12 cellular contexts compared by ENCODE assay signal in genomic region chr5:173802670-173803165, GRCh38.
DNase-seq lines count a peak whose midpoint lies in the region; ATAC-seq, FAIRE-seq and TF ChIP-seq lines count a peak whose summit lies in the region.
"Had no signal": no experiment of that assay in that cellular context is flagged by ENCODE, and none has a peak within 500 bp of the region (broad histone marks: within the 10 kb centered on the region; RNA-seq: fewer than 3 reads in every experiment).

No MANE protein-coding gene starts in this region.

- no peak overlapping the region for H2BK20ac ChIP-seq in H1 (ENCODE audit: low read length)

- H3K9me3 ChIP-seq in H1 (ENCODE audit: insufficient read depth in 2 of 2, low read depth in 1 of 2, low read length in 1 of 2) = peaks cover 0 to 6% of the 10 kb centered on the region in 2 experiments; a peak in 2 of 4 replicates
- peaks cover 5% of the 10 kb centered on the region for H3K9me3 ChIP-seq in mesenchymal stem cell (ENCODE audit: control insufficient read depth, low read length)

- H4K91ac ChIP-seq in H1 (replicated peaks; ENCODE audit: insufficient read length, low read length) (peak overlapping the region; percentile 37), mesenchymal stem cell (ENCODE audit: low read length) (no peak overlapping the region)

- H3K9ac ChIP-seq in H1 (replicated peaks in 1 of 4; ENCODE audit: extremely low read depth in 1 of 4, low read depth in 3 of 4, low read length in 3 of 4) = no peak overlapping the region
- H3K9ac ChIP-seq in mesenchymal stem cell (ENCODE audit: low read length) = no peak overlapping the region

- H3K4ac ChIP-seq in H1 (replicated peaks; ENCODE audit: insufficient read length, low read depth, low read length) (no peak overlapping the region), mesenchymal stem cell (ENCODE audit: low read depth in 1 of 2, low read length in 2 of 2) (no peak overlapping the region)

- TF ChIP-seq RAD21 in H1 (IDR thresholded peaks at IDR 0.05 in 1 of 2, conservative IDR thresholded peaks at IDR 0.05 in 1 of 2; ENCODE audit: low read depth in 2 of 2, low read length in 2 of 2) = no peak

- CTCF ChIA-PET in H1 (lab: Charles Lee; ENCODE audit: partially characterized antibody) = interaction anchor here (0.7 to 1.5 kb wide), 3 partner anchors 43 to 171 kb away, joined by 3 to 4 read pairs (median 3); no protein-coding TSS in a partner anchor

- H3K4me2 ChIP-seq in H1 (ENCODE audit: insufficient read depth in 1 of 2, low read depth in 2 of 2, low read length in 2 of 2) = no peak overlapping the region
- H3K4me2 ChIP-seq in mesenchymal stem cell (ENCODE audit: low read length, poor library complexity, severe bottlenecking) = no peak overlapping the region

- H4K20me1 ChIP-seq in H1 (replicated peaks in 1 of 2; ENCODE audit: control insufficient read depth in 1 of 2, insufficient read depth in 2 of 2, low read length in 2 of 2) = no peaks in the 10 kb centered on the region

- TF ChIP-seq CTCF in NB4 (IDR thresholded peaks at IDR 0.05; ENCODE audit: low read depth, low read length) = no peak
- TF ChIP-seq CTCF in H1 (IDR thresholded peaks at IDR 0.05; ENCODE audit: control extremely low read depth in 1 of 3, insufficient read depth in 1 of 3, low read depth in 1 of 3, low read length in 3 of 3) = no peak

- no peaks in the 10 kb centered on the region for H3K79me2 ChIP-seq in H1 (ENCODE audit: control insufficient read depth in 1 of 2, insufficient read depth in 2 of 2, low read length in 2 of 2)

- POLR2A ChIA-PET in H1 (lab: Charles Lee; ENCODE audit: partially characterized antibody) = interaction anchor here (1.4 kb wide), 1 partner anchor 22 kb away, joined by 3 read pairs; no protein-coding TSS in a partner anchor

- H2AK5ac ChIP-seq in H1 (ENCODE audit: low read depth, low read length) = no peak overlapping the region
- H2AK5ac ChIP-seq in mesenchymal stem cell (ENCODE audit: low read length, severe bottlenecking) = no peak overlapping the region

- ATAC-seq in HG03571 (IDR thresholded peaks at IDR 0.05; ENCODE audit: unreplicated experiment) (no peak), GM21390 (IDR thresholded peaks at IDR 0.05; ENCODE audit: unreplicated experiment) (no peak)

- H2BK12ac ChIP-seq in H1 (ENCODE audit: low read depth, low read length) (no peak overlapping the region), mesenchymal stem cell (ENCODE audit: low read length in 2 of 2) (no peak overlapping the region)

- H3K4me3 ChIP-seq in NB4 (ENCODE audit: low read depth, low read length) = peak overlapping the region; percentile 21
- H3K4me3 ChIP-seq in H1 (ENCODE audit: extremely low read depth in 1 of 4, insufficient read depth in 2 of 4, low read depth in 3 of 4, low read length in 4 of 4) = no peak overlapping the region
- no peak overlapping the region for H3K4me3 ChIP-seq in mesenchymal stem cell (ENCODE audit: insufficient read depth in 1 of 2, low read depth in 1 of 2, low read length in 2 of 2)

- no peak overlapping the region for H3K18ac ChIP-seq in H1 (ENCODE audit: extremely low read depth, low read length)
- H3K18ac ChIP-seq in mesenchymal stem cell (ENCODE audit: low read depth in 1 of 2, low read length in 2 of 2) = peak overlapping the region in 1 of 2 experiments; percentile 83

- no peaks in the 10 kb centered on the region for H3K79me1 ChIP-seq in H1 (ENCODE audit: low read depth, low read length)
- no peaks in the 10 kb centered on the region for H3K79me1 ChIP-seq in mesenchymal stem cell (replicated peaks; ENCODE audit: low read length, poor library complexity, severe bottlenecking)

- H3K56ac ChIP-seq in H1 (replicated peaks; ENCODE audit: insufficient read length, low read depth, low read length) = no peak overlapping the region

- H3K23me2 ChIP-seq in H1 (ENCODE audit: low read depth, low read length) = peaks cover 2% of the 10 kb centered on the region; the same call in 1 of the 2 replicates

- FAIRE-seq in H1 (lab: Jason Lieb, UNC) = no peak

- no peak overlapping the region for H2BK5ac ChIP-seq in H1 (ENCODE audit: low read depth, low read length)
- no peak overlapping the region for H2BK5ac ChIP-seq in mesenchymal stem cell (ENCODE audit: low read depth, low read length, poor library complexity, severe bottlenecking)

- WGBS in H1 (ENCODE audit: extremely low coverage in 1 of 2, insufficient coverage in 1 of 2, insufficient read length in 1 of 2, insufficient replicate concordance in 2 of 2, low coverage in 1 of 2, low lambda C conversion rate in 2 of 2, missing lambda C conversion rate in 1 of 2), 2 experiments = 87% methylated on average over 7 of the region's 7 CpGs; no CpG with 5 or more reads in 1 of the 2 experiments
- WGBS in mesenchymal stem cell = 76% methylated on average over 5 of the region's 7 CpGs

- H2BK120ac ChIP-seq in H1 (replicated peaks; ENCODE audit: low read depth, low read length) (no peak overlapping the region), mesenchymal stem cell (ENCODE audit: low read depth, low read length) (no peak overlapping the region)

- DNase-seq in AG20443 (ENCODE audit: low spot score) = peak; percentile 68
- DNase-seq in NB4 (ENCODE audit: low read depth) = peak; percentile 98
- DNase-seq in H1 (ENCODE audit: low read depth in 1 of 2, low spot score in 2 of 2) = no peak
- DNase-seq in mesenchymal stem cell = peak; percentile 45
- no peak for DNase-seq in activated CD8-positive, alpha-beta memory T cell treated with anti-CD3 and anti-CD28 coated beads for 24 hours
- DNase-seq in islet precursor cell = no peak
- DNase-seq: ACHN; KBM-7; NCI-H526; stimulated activated CD4-positive, alpha-beta T cell treated with anti-CD3 and anti-CD28 coated beads, Interleukin-4, amount 100 ng/mL, for 1 hour had no signal

- H2BK15ac ChIP-seq in H1 (ENCODE audit: low read length) (no peak overlapping the region), mesenchymal stem cell (ENCODE audit: low read depth, poor library complexity, severe bottlenecking) (no peak overlapping the region)

- TF ChIP-seq EP300 in H1 (IDR thresholded peaks at IDR 0.05; ENCODE audit: borderline replicate concordance in 1 of 2, low read depth in 2 of 2, low read length in 2 of 2) = no peak

- H3K27me3 ChIP-seq in H1 (replicated peaks in 1 of 4; ENCODE audit: control insufficient read depth in 3 of 4, extremely low read depth in 1 of 4, insufficient read depth in 3 of 4, low read length in 3 of 4) = no peaks in the 10 kb centered on the region
- peaks cover 0 to 4% of the 10 kb centered on the region in 2 experiments for H3K27me3 ChIP-seq in mesenchymal stem cell (ENCODE audit: control insufficient read depth in 1 of 2, insufficient read depth in 1 of 2, low read length in 2 of 2)

- no peak overlapping the region for H3K27ac ChIP-seq in H1 (ENCODE audit: low read depth, low read length)
- no peak overlapping the region for H3K27ac ChIP-seq in mesenchymal stem cell (ENCODE audit: low read length, poor library complexity, severe bottlenecking)

- H4K5ac ChIP-seq in H1 (ENCODE audit: insufficient read length, low read depth, low read length) = no peak overlapping the region

- H3K23ac ChIP-seq in H1 (ENCODE audit: insufficient read length) = no peak overlapping the region
- H3K23ac ChIP-seq in mesenchymal stem cell (ENCODE audit: low read length in 2 of 2) = no peak overlapping the region

- H3K36me3 ChIP-seq in H1 (ENCODE audit: control insufficient read depth in 2 of 4, insufficient read depth in 4 of 4, low read length in 3 of 4) = no peaks in the 10 kb centered on the region
- H3K36me3 ChIP-seq in mesenchymal stem cell (ENCODE audit: control insufficient read depth in 1 of 2, insufficient read depth in 2 of 2, low read depth in 1 of 2, low read length in 2 of 2) = peaks cover 0 to 4% of the 10 kb centered on the region in 2 experiments

- H3K4me1 ChIP-seq in H1 (replicated peaks in 1 of 4; ENCODE audit: control insufficient read depth in 3 of 4, insufficient read depth in 4 of 4, low read length in 3 of 4) (peaks cover 0 to 2% (median 0%) of the 10 kb centered on the region in 4 experiments; a peak in 1 of 7 replicates), mesenchymal stem cell (ENCODE audit: control insufficient read depth, insufficient read depth, low read depth, low read length) (peaks cover 4% of the 10 kb centered on the region)

- TF ChIP-seq POLR2A in NB4 (IDR thresholded peaks at IDR 0.05; ENCODE audit: extremely low read depth, insufficient read length) (no peak), H1 (IDR thresholded peaks at IDR 0.05; ENCODE audit: control extremely low read depth in 1 of 2, low read depth in 2 of 2, low read length in 2 of 2) (no peak)

- H3K14ac ChIP-seq in H1 (ENCODE audit: insufficient read length) (no peak overlapping the region), mesenchymal stem cell (ENCODE audit: low read length in 2 of 2) (peak overlapping the region in 1 of 2 experiments; percentile 88)

- H2AFZ ChIP-seq in H1 (ENCODE audit: low read length) (peak overlapping the region; percentile 70), mesenchymal stem cell (ENCODE audit: low read depth, low read length) (no peak overlapping the region)

- H4K8ac ChIP-seq in H1 (ENCODE audit: extremely low read depth, insufficient read depth, low read length) (no peak overlapping the region; the same call in 1 of the 2 replicates), mesenchymal stem cell (ENCODE audit: low read length) (peak overlapping the region; percentile 3)

TF ChIP-seq in H1, 55 proteins besides CTCF, POLR2A, EP300 and RAD21 (continues in another document):
- no peak for TF ChIP-seq SIRT6 (IDR thresholded peaks at IDR 0.05; ENCODE audit: low read length)
- TF ChIP-seq JUND (IDR thresholded peaks at IDR 0.05; ENCODE audit: low read length) = no peak
- TF ChIP-seq ASH2L (IDR thresholded peaks at IDR 0.05; ENCODE audit: low read length) = no peak

Comparison
In these comparisons a context has a peak if more than half of its experiments do, and no peak if none do; other contexts are left out.
1. DNase-seq: peak in AG20443 (single experiment), NB4 (single experiment) and mesenchymal stem cell (single experiment); none in H1 (0 of 2), activated CD8-positive, alpha-beta memory T cell treated with anti-CD3 and anti-CD28 coated beads for 24 hours (single experiment) and islet precursor cell (single experiment).